Comparison of ENCODE assay signal across 1 cellular context in the genomic region with DNA sequence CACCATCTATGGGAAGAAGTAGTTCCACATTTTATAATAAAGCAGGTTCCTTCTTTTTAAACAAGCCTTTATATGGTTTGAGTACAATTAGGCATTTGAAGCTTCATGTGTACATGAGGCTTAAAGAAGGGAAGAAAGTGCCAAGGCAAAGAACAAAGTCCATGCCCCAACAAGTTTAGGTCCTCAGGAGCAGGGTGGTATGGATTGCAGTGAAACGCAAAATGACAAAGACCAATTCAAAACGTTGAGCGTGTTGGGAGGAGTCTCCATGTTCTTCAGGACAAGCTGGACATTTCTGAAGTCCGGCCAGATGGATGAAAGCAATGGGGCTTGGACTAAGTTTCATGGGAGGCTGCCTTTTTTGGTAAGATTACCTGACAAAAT.
TF ChIP-seq lines count a peak whose summit lies in the region.

No MANE protein-coding gene starts in this region.

TF ChIP-seq in HepG2, 621 proteins besides CTCF, POLR2A, EP300 and RAD21 (continued from another document and continues in another):
- TF ChIP-seq ZFY (CRISPR knock-in tag; IDR thresholded peaks at IDR 0.05) = no peak
- TF ChIP-seq ARNT (IDR thresholded peaks at IDR 0.05) = no peak
- no peak for TF ChIP-seq RBM39 (IDR thresholded peaks at IDR 0.05; ENCODE audit: low read depth, low read length, poor library complexity, severe bottlenecking)
- TF ChIP-seq ZFAT (CRISPR knock-in tag; conservative IDR thresholded peaks at IDR 0.05) = no peak
- no peak for TF ChIP-seq BRD4 (CRISPR knock-in tag; IDR thresholded peaks at IDR 0.05)
- TF ChIP-seq ZFP90 (CRISPR knock-in tag; IDR thresholded peaks at IDR 0.05; ENCODE audit: borderline replicate concordance) = no peak
- TF ChIP-seq ZNF572 (CRISPR knock-in tag; IDR thresholded peaks at IDR 0.05) = no peak
- TF ChIP-seq GZF1 (CRISPR knock-in tag; IDR thresholded peaks at IDR 0.05) = no peak
- peak; percentile 86 for TF ChIP-seq GATAD2A (CRISPR knock-in tag; IDR thresholded peaks at IDR 0.05)
- no peak for TF ChIP-seq SMC3 (IDR thresholded peaks at IDR 0.05; ENCODE audit: low read length)
- no peak for TF ChIP-seq FOXM1 (CRISPR knock-in tag; IDR thresholded peaks at IDR 0.05)
- no peak for TF ChIP-seq ATRX (CRISPR knock-in tag; IDR thresholded peaks at IDR 0.05; ENCODE audit: borderline replicate concordance)
- TF ChIP-seq, protein P1, sequence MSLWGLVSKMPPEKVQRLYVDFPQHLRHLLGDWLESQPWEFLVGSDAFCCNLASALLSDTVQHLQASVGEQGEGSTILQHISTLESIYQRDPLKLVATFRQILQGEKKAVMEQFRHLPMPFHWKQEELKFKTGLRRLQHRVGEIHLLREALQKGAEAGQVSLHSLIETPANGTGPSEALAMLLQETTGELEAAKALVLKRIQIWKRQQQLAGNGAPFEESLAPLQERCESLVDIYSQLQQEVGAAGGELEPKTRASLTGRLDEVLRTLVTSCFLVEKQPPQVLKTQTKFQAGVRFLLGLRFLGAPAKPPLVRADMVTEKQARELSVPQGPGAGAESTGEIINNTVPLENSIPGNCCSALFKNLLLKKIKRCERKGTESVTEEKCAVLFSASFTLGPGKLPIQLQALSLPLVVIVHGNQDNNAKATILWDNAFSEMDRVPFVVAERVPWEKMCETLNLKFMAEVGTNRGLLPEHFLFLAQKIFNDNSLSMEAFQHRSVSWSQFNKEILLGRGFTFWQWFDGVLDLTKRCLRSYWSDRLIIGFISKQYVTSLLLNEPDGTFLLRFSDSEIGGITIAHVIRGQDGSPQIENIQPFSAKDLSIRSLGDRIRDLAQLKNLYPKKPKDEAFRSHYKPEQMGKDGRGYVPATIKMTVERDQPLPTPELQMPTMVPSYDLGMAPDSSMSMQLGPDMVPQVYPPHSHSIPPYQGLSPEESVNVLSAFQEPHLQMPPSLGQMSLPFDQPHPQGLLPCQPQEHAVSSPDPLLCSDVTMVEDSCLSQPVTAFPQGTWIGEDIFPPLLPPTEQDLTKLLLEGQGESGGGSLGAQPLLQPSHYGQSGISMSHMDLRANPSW (CRISPR knock-in tag; IDR thresholded peaks at IDR 0.05; ENCODE audit: borderline replicate concordance) = no peak
- no peak for TF ChIP-seq NAIF1 (CRISPR knock-in tag; IDR thresholded peaks at IDR 0.05; ENCODE audit: borderline replicate concordance)
- no peak for TF ChIP-seq NKX3-1 (CRISPR knock-in tag; IDR thresholded peaks at IDR 0.05)
- TF ChIP-seq, protein P2, sequence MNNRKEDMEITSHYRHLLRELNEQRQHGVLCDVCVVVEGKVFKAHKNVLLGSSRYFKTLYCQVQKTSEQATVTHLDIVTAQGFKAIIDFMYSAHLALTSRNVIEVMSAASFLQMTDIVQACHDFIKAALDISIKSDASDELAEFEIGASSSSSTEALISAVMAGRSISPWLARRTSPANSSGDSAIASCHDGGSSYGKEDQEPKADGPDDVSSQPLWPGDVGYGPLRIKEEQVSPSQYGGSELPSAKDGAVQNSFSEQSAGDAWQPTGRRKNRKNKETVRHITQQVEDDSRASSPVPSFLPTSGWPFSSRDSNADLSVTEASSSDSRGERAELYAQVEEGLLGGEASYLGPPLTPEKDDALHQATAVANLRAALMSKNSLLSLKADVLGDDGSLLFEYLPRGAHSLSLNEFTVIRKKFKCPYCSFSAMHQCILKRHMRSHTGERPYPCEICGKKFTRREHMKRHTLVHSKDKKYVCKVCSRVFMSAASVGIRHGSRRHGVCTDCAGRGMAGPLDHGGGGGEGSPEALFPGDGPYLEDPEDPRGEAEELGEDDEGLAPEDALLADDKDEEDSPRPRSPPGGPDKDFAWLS (CRISPR knock-in tag; IDR thresholded peaks at IDR 0.05; ENCODE audit: borderline replicate concordance) = no peak
- TF ChIP-seq ZBTB42 (CRISPR knock-in tag; IDR thresholded peaks at IDR 0.05) = no peak
- no peak for TF ChIP-seq FOXP1 (IDR thresholded peaks at IDR 0.05)
- TF ChIP-seq FOXP1 (CRISPR knock-in tag; IDR thresholded peaks at IDR 0.05) = peak; percentile 57; the same call in 1 of the 2 replicates
- no peak for TF ChIP-seq ZNF749 (CRISPR knock-in tag; IDR thresholded peaks at IDR 0.05; ENCODE audit: borderline replicate concordance)
- TF ChIP-seq ZNF569 (CRISPR knock-in tag; IDR thresholded peaks at IDR 0.05; ENCODE audit: borderline replicate concordance) = no peak
- TF ChIP-seq PITX1 (CRISPR knock-in tag; IDR thresholded peaks at IDR 0.05) = peak; percentile 88
- no peak for TF ChIP-seq CREB1 (IDR thresholded peaks at IDR 0.05)
- TF ChIP-seq CREB1 (CRISPR knock-in tag; IDR thresholded peaks at IDR 0.05) = peak; percentile 62
- TF ChIP-seq SOX13 (IDR thresholded peaks at IDR 0.05) = 0 out of 2 replicates have a peak, but pooled peaks have one; percentile 18
- TF ChIP-seq SOX13 (CRISPR knock-in tag; conservative IDR thresholded peaks at IDR 0.05 in 1 of 2, IDR thresholded peaks at IDR 0.05 in 1 of 2) = peak in 1 of 2 experiments; percentile 87; a peak in 2 of 4 replicates
- TF ChIP-seq, protein P3, sequence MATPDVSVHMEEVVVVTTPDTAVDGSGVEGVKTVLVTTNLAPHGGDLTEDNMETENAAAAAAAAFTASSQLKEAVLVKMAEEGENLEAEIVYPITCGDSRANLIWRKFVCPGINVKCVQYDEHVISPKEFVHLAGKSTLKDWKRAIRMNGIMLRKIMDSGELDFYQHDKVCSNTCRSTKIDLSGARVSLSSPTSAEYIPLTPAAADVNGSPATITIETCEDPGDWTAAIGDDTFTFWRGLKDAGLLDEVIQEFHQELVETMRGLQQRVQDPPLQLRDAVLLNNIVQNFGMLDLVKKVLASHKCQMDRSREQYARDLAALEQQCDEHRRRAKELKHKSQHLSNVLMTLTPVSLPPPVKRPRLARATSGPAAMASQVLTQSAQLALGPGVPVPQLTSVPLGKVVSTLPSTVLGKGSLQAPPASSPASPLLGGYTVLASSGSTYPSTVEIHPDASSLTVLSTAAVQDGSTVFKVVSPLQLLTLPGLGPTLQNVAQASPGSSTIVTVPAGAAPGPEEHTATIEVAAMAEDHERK (CRISPR knock-in tag; IDR thresholded peaks at IDR 0.05; ENCODE audit: low read depth) = no peak
- TF ChIP-seq ZBTB8A (CRISPR knock-in tag; IDR thresholded peaks at IDR 0.05; ENCODE audit: borderline replicate concordance, low read depth) = no peak
- TF ChIP-seq, protein P4, sequence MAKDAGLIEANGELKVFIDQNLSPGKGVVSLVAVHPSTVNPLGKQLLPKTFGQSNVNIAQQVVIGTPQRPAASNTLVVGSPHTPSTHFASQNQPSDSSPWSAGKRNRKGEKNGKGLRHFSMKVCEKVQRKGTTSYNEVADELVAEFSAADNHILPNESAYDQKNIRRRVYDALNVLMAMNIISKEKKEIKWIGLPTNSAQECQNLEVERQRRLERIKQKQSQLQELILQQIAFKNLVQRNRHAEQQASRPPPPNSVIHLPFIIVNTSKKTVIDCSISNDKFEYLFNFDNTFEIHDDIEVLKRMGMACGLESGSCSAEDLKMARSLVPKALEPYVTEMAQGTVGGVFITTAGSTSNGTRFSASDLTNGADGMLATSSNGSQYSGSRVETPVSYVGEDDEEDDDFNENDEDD (CRISPR knock-in tag; IDR thresholded peaks at IDR 0.05; ENCODE audit: borderline replicate concordance) = no peak
- TF ChIP-seq, protein P5, sequence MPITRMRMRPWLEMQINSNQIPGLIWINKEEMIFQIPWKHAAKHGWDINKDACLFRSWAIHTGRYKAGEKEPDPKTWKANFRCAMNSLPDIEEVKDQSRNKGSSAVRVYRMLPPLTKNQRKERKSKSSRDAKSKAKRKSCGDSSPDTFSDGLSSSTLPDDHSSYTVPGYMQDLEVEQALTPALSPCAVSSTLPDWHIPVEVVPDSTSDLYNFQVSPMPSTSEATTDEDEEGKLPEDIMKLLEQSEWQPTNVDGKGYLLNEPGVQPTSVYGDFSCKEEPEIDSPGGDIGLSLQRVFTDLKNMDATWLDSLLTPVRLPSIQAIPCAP (CRISPR knock-in tag; IDR thresholded peaks at IDR 0.05; ENCODE audit: low read depth) = no peak
- TF ChIP-seq ZNF550 (CRISPR knock-in tag; IDR thresholded peaks at IDR 0.05; ENCODE audit: borderline replicate concordance) = no peak
- no peak for TF ChIP-seq IKZF4 (CRISPR knock-in tag; IDR thresholded peaks at IDR 0.05; ENCODE audit: borderline replicate concordance, low read depth, not compliant biosample characterization)
- TF ChIP-seq, protein P6, sequence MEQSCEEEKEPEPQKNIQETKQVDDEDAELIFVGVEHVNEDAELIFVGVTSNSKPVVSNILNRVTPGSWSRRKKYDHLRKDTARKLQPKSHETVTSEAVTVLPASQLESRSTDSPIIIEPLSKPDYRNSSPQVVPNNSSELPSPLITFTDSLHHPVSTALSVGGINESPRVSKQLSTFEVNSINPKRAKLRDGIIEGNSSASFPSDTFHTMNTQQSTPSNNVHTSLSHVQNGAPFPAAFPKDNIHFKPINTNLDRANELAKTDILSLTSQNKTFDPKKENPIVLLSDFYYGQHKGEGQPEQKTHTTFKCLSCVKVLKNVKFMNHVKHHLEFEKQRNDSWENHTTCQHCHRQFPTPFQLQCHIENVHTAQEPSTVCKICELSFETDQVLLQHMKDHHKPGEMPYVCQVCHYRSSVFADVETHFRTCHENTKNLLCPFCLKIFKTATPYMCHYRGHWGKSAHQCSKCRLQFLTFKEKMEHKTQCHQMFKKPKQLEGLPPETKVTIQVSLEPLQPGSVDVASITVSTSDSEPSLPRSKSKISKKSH (CRISPR knock-in tag; IDR thresholded peaks at IDR 0.05; ENCODE audit: borderline replicate concordance) = no peak
- TF ChIP-seq CHCHD3 (CRISPR knock-in tag; IDR thresholded peaks at IDR 0.05) = no peak
- no peak for TF ChIP-seq ZNF773 (CRISPR knock-in tag; IDR thresholded peaks at IDR 0.05; ENCODE audit: borderline replicate concordance)
- TF ChIP-seq STAT5B (CRISPR knock-in tag; IDR thresholded peaks at IDR 0.05) = no peak
- no peak for TF ChIP-seq PCBP2 (optimal IDR thresholded peaks at IDR 0.05; ENCODE audit: low read depth, low read length, poor library complexity, severe bottlenecking)
- no peak for TF ChIP-seq ZNF562 (CRISPR knock-in tag; IDR thresholded peaks at IDR 0.05; ENCODE audit: borderline replicate concordance)
- TF ChIP-seq ZNF577 (CRISPR knock-in tag; IDR thresholded peaks at IDR 0.05; ENCODE audit: borderline replicate concordance, low read depth) = no peak
- TF ChIP-seq ZNF780A (CRISPR knock-in tag; IDR thresholded peaks at IDR 0.05) = no peak
- TF ChIP-seq TCF7L2 (IDR thresholded peaks at IDR 0.05; ENCODE audit: low read depth, low read length) = no peak
- TF ChIP-seq, protein P7, sequence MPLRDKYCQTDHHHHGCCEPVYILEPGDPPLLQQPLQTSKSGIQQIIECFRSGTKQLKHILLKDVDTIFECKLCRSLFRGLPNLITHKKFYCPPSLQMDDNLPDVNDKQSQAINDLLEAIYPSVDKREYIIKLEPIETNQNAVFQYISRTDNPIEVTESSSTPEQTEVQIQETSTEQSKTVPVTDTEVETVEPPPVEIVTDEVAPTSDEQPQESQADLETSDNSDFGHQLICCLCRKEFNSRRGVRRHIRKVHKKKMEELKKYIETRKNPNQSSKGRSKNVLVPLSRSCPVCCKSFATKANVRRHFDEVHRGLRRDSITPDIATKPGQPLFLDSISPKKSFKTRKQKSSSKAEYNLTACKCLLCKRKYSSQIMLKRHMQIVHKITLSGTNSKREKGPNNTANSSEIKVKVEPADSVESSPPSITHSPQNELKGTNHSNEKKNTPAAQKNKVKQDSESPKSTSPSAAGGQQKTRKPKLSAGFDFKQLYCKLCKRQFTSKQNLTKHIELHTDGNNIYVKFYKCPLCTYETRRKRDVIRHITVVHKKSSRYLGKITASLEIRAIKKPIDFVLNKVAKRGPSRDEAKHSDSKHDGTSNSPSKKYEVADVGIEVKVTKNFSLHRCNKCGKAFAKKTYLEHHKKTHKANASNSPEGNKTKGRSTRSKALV (CRISPR knock-in tag; IDR thresholded peaks at IDR 0.05) = no peak
- no peak for TF ChIP-seq CEBPB (IDR thresholded peaks at IDR 0.05; ENCODE audit: borderline replicate concordance, low read depth, low read length)
- no peak for TF ChIP-seq PHB2 (IDR thresholded peaks at IDR 0.05; ENCODE audit: partially characterized antibody)
- TF ChIP-seq, protein P8, sequence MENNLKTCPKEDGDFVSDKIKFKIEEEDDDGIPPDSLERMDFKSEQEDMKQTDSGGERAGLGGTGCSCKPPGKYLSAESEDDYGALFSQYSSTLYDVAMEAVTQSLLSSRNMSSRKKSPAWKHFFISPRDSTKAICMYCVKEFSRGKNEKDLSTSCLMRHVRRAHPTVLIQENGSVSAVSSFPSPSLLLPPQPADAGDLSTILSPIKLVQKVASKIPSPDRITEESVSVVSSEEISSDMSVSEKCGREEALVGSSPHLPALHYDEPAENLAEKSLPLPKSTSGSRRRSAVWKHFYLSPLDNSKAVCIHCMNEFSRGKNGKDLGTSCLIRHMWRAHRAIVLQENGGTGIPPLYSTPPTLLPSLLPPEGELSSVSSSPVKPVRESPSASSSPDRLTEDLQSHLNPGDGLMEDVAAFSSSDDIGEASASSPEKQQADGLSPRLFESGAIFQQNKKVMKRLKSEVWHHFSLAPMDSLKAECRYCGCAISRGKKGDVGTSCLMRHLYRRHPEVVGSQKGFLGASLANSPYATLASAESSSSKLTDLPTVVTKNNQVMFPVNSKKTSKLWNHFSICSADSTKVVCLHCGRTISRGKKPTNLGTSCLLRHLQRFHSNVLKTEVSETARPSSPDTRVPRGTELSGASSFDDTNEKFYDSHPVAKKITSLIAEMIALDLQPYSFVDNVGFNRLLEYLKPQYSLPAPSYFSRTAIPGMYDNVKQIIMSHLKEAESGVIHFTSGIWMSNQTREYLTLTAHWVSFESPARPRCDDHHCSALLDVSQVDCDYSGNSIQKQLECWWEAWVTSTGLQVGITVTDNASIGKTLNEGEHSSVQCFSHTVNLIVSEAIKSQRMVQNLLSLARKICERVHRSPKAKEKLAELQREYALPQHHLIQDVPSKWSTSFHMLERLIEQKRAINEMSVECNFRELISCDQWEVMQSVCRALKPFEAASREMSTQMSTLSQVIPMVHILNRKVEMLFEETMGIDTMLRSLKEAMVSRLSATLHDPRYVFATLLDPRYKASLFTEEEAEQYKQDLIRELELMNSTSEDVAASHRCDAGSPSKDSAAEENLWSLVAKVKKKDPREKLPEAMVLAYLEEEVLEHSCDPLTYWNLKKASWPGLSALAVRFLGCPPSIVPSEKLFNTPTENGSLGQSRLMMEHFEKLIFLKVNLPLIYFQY (CRISPR knock-in tag; IDR thresholded peaks at IDR 0.05; ENCODE audit: borderline replicate concordance) = no peak
- TF ChIP-seq ZNF777 (CRISPR knock-in tag; IDR thresholded peaks at IDR 0.05) = no peak
- TF ChIP-seq ZNF766 (CRISPR knock-in tag; IDR thresholded peaks at IDR 0.05; ENCODE audit: borderline replicate concordance) = no peak
- no peak for TF ChIP-seq CREM (IDR thresholded peaks at IDR 0.05)
- no peak for TF ChIP-seq CREM (CRISPR knock-in tag; IDR thresholded peaks at IDR 0.05)
- no peak for TF ChIP-seq NR3C1 (CRISPR knock-in tag; IDR thresholded peaks at IDR 0.05)
- TF ChIP-seq RXRA (CRISPR knock-in tag; IDR thresholded peaks at IDR 0.05) = no peak; the same call in 1 of the 2 replicates
- TF ChIP-seq SPEN (CRISPR knock-in tag; IDR thresholded peaks at IDR 0.05; ENCODE audit: low read depth) = no peak
- TF ChIP-seq, protein P9, sequence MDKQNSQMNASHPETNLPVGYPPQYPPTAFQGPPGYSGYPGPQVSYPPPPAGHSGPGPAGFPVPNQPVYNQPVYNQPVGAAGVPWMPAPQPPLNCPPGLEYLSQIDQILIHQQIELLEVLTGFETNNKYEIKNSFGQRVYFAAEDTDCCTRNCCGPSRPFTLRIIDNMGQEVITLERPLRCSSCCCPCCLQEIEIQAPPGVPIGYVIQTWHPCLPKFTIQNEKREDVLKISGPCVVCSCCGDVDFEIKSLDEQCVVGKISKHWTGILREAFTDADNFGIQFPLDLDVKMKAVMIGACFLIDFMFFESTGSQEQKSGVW (CRISPR knock-in tag; IDR thresholded peaks at IDR 0.05; ENCODE audit: borderline replicate concordance) = no peak
- TF ChIP-seq HNRNPK (IDR thresholded peaks at IDR 0.05; ENCODE audit: low read depth, low read length, poor library complexity, severe bottlenecking) = no peak
- TF ChIP-seq MIXL1 (CRISPR knock-in tag; IDR thresholded peaks at IDR 0.05) = peak; percentile 58; the same call in 1 of the 2 replicates
- TF ChIP-seq SYNCRIP (IDR thresholded peaks at IDR 0.05; ENCODE audit: insufficient read depth, low read depth, low read length) = no peak
